In the genomic region with DNA sequence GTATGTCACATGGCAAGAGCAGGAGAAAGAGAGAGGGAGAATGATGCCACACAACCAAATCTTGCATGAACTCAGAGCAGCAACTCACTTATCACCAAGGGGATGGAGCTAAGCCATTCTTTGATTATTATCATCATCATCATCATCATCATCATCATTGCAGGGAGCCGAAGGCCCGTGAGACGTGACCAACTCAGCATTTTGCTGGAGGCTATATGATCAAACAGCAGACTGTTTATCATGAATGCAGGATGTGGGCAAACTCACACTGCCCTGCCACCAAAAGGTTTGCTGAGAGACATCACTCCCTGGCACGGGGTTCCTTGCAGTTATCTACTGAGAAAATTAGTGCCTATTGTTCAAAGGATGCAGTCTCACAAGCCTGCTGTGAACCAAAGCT, we compare ENCODE assay signal across 20 cellular contexts. TPM values are rescaled to one million over a fixed set of nuclear protein-coding genes. Genes with fewer than 3 reads are reported as not detected.
A peak's percentile ranks its signal among the peaks of the same experiment; 100 is the strongest.
DNase-seq lines count a peak whose midpoint lies in the region; ATAC-seq, FAIRE-seq and TF ChIP-seq lines count a peak whose summit lies in the region.
"Had no signal": no experiment of that assay in that cellular context is flagged by ENCODE, and none has a peak within 500 bp of the region (broad histone marks: within the 10 kb centered on the region; RNA-seq: fewer than 3 reads in every experiment).

No MANE protein-coding gene starts in this region.

- WGBS in thyroid gland, 2 donors = 61 to 69% methylated on average over 4 of the region's 4 CpGs

- no peak for TF ChIP-seq CTCF in CD4-positive, alpha-beta T cell (IDR thresholded peaks at IDR 0.05)
- no peak for TF ChIP-seq CTCF in CD8-positive, alpha-beta T cell (IDR thresholded peaks at IDR 0.05)
- no peak for TF ChIP-seq CTCF in thyroid gland (IDR thresholded peaks at IDR 0.05)

- no peaks in the 10 kb centered on the region for H3K9me3 ChIP-seq in CD4-positive, alpha-beta T cell (ENCODE audit: control insufficient read depth, low read length)
- no peaks in the 10 kb centered on the region for H3K9me3 ChIP-seq in CD8-positive, alpha-beta T cell (ENCODE audit: low read length)
- H3K9me3 ChIP-seq in thyroid gland = no peaks in the 10 kb centered on the region
- H3K9me3 ChIP-seq: heart left ventricle had no signal

- no peaks in the 10 kb centered on the region for H3K36me3 Mint-ChIP-seq in CD4-positive, alpha-beta T cell (ENCODE audit: low read depth)
- H3K36me3 Mint-ChIP-seq in CD8-positive, alpha-beta T cell = no peaks in the 10 kb centered on the region
- no peaks in the 10 kb centered on the region for H3K36me3 Mint-ChIP-seq in activated naive CD8-positive, alpha-beta T cell treated with anti-CD3 and anti-CD28 coated beads for 36 hours
- H3K36me3 Mint-ChIP-seq: memory B cell had no signal

- H3K27me3 ChIP-seq in CD4-positive, alpha-beta T cell (ENCODE audit: control insufficient read depth, insufficient read depth, low read length) = no peaks in the 10 kb centered on the region
- no peaks in the 10 kb centered on the region for H3K27me3 ChIP-seq in CD8-positive, alpha-beta T cell (ENCODE audit: insufficient read depth, low read length)
- H3K27me3 ChIP-seq in thyroid gland = no peaks in the 10 kb centered on the region
- H3K27me3 ChIP-seq: brain microvascular endothelial cell had no signal

- peaks cover 14% of the 10 kb centered on the region for H3K4me1 Mint-ChIP-seq in CD4-positive, alpha-beta T cell (ENCODE audit: low read depth)
- peaks cover 16% of the 10 kb centered on the region for H3K4me1 Mint-ChIP-seq in CD8-positive, alpha-beta T cell (ENCODE audit: low read depth)
- H3K4me1 Mint-ChIP-seq in activated naive CD8-positive, alpha-beta T cell treated with anti-CD3 and anti-CD28 coated beads for 36 hours = peaks cover 13% of the 10 kb centered on the region
- H3K4me1 Mint-ChIP-seq: memory B cell had no signal

- H3K27ac Mint-ChIP-seq in CD4-positive, alpha-beta T cell = peak overlapping the region; percentile 61
- peak overlapping the region; percentile 63 for H3K27ac Mint-ChIP-seq in CD8-positive, alpha-beta T cell
- H3K27ac Mint-ChIP-seq in activated naive CD8-positive, alpha-beta T cell treated with anti-CD3 and anti-CD28 coated beads for 36 hours = peak overlapping the region; percentile 5
- H3K27ac Mint-ChIP-seq: activated T-helper 2 cell treated with anti-CD3 and anti-CD28 coated beads, Interferon-gamma antibody, Interleukin-2, Interleukin-4, amounts not matched to agents 10 μg/mL and 5 μg/mL and 100 μg/mL, durations not matched to agents 14 hours and 24 hours and 36 hours; memory B cell; stimulated activated naive CD8-positive, alpha-beta T cell treated with anti-CD3 and anti-CD28 coated beads, Interleukin-15, Interleukin-2, amounts not matched to agents 100 ng/mL and 50 ng/mL, for 24 hours had no signal

- peak in 4 of 10 experiments; percentile 5 to 32 (median 17) for DNase-seq in CD4-positive, alpha-beta T cell
- DNase-seq in CD8-positive, alpha-beta T cell = peak in 5 of 7 experiments; percentile 9 to 58 (median 24)
- DNase-seq in NCI-H69 (lab: John Stamatoyannopoulos, UW) (peak; percentile 90), thyroid gland (no peak), H54 (ENCODE audit: insufficient read length, low spot score) (no peak)
- no peak for DNase-seq in activated naive CD8-positive, alpha-beta T cell treated with anti-CD3 and anti-CD28 coated beads for 36 hours
- DNase-seq in activated CD8-positive, alpha-beta memory T cell treated with anti-CD3 and anti-CD28 coated beads, Interleukin-2, amount 50 U/mL, for 48 hours = no peak
- DNase-seq: activated CD4-positive, alpha-beta T cell treated with anti-CD3 and anti-CD28 coated beads, Interleukin-2, amount 50 U/mL, for 1 hour; brain microvascular endothelial cell; DMS153; heart left ventricle; KG1; NCI-H1105 treated with DMSO at 0.1 percent for 48 hours; NCI-H446; stimulated activated CD4-positive, alpha-beta T cell treated with anti-CD3 and anti-CD28 coated beads, Interleukin-12 subunit alpha, Interleukin-12 subunit beta, amount 100 ng/mL, for 4 hours had no signal

- H3K4me3 ChIP-seq in CD8-positive, alpha-beta T cell (ENCODE audit: low read depth, low read length) = no peak overlapping the region
- H3K4me3 ChIP-seq in thyroid gland (replicated peaks in 1 of 3) = no peak overlapping the region
- H3K4me3 ChIP-seq: heart left ventricle had no signal

- no peak overlapping the region for H3K4me3 Mint-ChIP-seq in CD4-positive, alpha-beta T cell
- H3K4me3 Mint-ChIP-seq in CD8-positive, alpha-beta T cell = no peak overlapping the region
- no peak overlapping the region for H3K4me3 Mint-ChIP-seq in activated naive CD8-positive, alpha-beta T cell treated with anti-CD3 and anti-CD28 coated beads for 36 hours
- H3K4me3 Mint-ChIP-seq: memory B cell; stimulated activated naive CD8-positive, alpha-beta T cell treated with anti-CD3 and anti-CD28 coated beads, Interleukin-15, Interleukin-2, amounts not matched to agents 100 ng/mL and 50 ng/mL, for 24 hours had no signal

- POLR2A ChIA-PET in CD4-positive, alpha-beta T cell (lab: Charles Lee) = interaction anchor here (0.6 to 1.5 kb wide), 2 partner anchors 9 to 45 kb away, joined by 3 to 6 read pairs; partner anchors contain the start of gene ZNF169
- POLR2A ChIA-PET in CD8-positive, alpha-beta T cell (lab: Charles Lee) = interaction anchor here (0.7 kb wide), 1 partner anchor 18 kb away, joined by 4 read pairs; no protein-coding TSS in a partner anchor

- no peaks in the 10 kb centered on the region for H3K9me3 Mint-ChIP-seq in CD4-positive, alpha-beta T cell
- no peaks in the 10 kb centered on the region for H3K9me3 Mint-ChIP-seq in CD8-positive, alpha-beta T cell
- H3K9me3 Mint-ChIP-seq in activated naive CD8-positive, alpha-beta T cell treated with anti-CD3 and anti-CD28 coated beads for 36 hours = no peaks in the 10 kb centered on the region
- H3K9me3 Mint-ChIP-seq: activated T-helper 2 cell treated with anti-CD3 and anti-CD28 coated beads, Interferon-gamma antibody, Interleukin-2, Interleukin-4, amounts not matched to agents 10 μg/mL and 5 μg/mL and 100 μg/mL, durations not matched to agents 14 hours and 24 hours and 36 hours; memory B cell; stimulated activated naive CD8-positive, alpha-beta T cell treated with anti-CD3 and anti-CD28 coated beads, Interleukin-15, Interleukin-2, amounts not matched to agents 100 ng/mL and 50 ng/mL, for 24 hours had no signal

- H3K4me1 ChIP-seq in CD8-positive, alpha-beta T cell (ENCODE audit: insufficient read depth, low read length) = peaks cover 13% of the 10 kb centered on the region
- H3K4me1 ChIP-seq in thyroid gland = no peaks in the 10 kb centered on the region
- H3K4me1 ChIP-seq: heart left ventricle had no signal

- no peaks in the 10 kb centered on the region for H3K36me3 ChIP-seq in CD8-positive, alpha-beta T cell (ENCODE audit: insufficient read depth, low read length)
- H3K36me3 ChIP-seq in thyroid gland = no peaks in the 10 kb centered on the region
- H3K36me3 ChIP-seq: brain microvascular endothelial cell, heart left ventricle had no signal

- no peaks in the 10 kb centered on the region for H3K27me3 Mint-ChIP-seq in CD4-positive, alpha-beta T cell
- H3K27me3 Mint-ChIP-seq in CD8-positive, alpha-beta T cell (ENCODE audit: low read depth) = peaks cover 2% of the 10 kb centered on the region
- no peaks in the 10 kb centered on the region for H3K27me3 Mint-ChIP-seq in activated naive CD8-positive, alpha-beta T cell treated with anti-CD3 and anti-CD28 coated beads for 36 hours
- H3K27me3 Mint-ChIP-seq: stimulated activated naive CD8-positive, alpha-beta T cell treated with anti-CD3 and anti-CD28 coated beads, Interleukin-15, Interleukin-2, amounts not matched to agents 100 ng/mL and 50 ng/mL, for 24 hours had no signal

- intact Hi-C loops in CD4-positive, alpha-beta T cell (cut with DNase I, micrococcal nuclease) = loop anchor here in 1 of 2 experiments (10.0 kb wide), 2 partner anchors 474 to 1956 kb away; partner anchors contain the start of genes AOPEP and IARS1
- intact Hi-C loops in CD8-positive, alpha-beta T cell (cut with DNase I, micrococcal nuclease) = loop anchor here in 1 of 2 experiments (10.0 kb wide), 1 partner anchor 676 kb away; the partner anchor contains the start of gene PHF2
- intact Hi-C loops in thyroid gland (cut with DNase I) = no loop called here

- FAIRE-seq in H54 (lab: Jason Lieb, UNC) = no peak
- FAIRE-seq: islet of Langerhans had no signal

- TF ChIP-seq POLR2A in thyroid gland (IDR thresholded peaks at IDR 0.05) (no peak), H54 (IDR thresholded peaks at IDR 0.05; ENCODE audit: low read depth, low read length) (no peak)

- no peak overlapping the region for H3K27ac ChIP-seq in CD4-positive, alpha-beta T cell (ENCODE audit: low read depth, low read length)
- no peak overlapping the region for H3K27ac ChIP-seq in CD8-positive, alpha-beta T cell (ENCODE audit: low read depth, low read length)
- no peak overlapping the region for H3K27ac ChIP-seq in thyroid gland
- H3K27ac ChIP-seq: brain microvascular endothelial cell, heart left ventricle had no signal

- peak; percentile 73 for ATAC-seq in CD4-positive, alpha-beta T cell (ENCODE audit: poor library complexity)
- ATAC-seq in CD8-positive, alpha-beta T cell = peak; percentile 68
- ATAC-seq in GM21737 (IDR thresholded peaks at IDR 0.05; ENCODE audit: unreplicated experiment) = no peak
- ATAC-seq: heart left ventricle had no signal

- CTCF ChIA-PET in CD4-positive, alpha-beta T cell (lab: Charles Lee) = no interaction called here
- CTCF ChIA-PET in CD8-positive, alpha-beta T cell (lab: Charles Lee) = no interaction called here

RNA-seq across cellular contexts. Expression of gene ZNF169, which starts 8.6 kb away (rescaled TPM):
- total RNA-seq in CD4-positive, alpha-beta T cell = 1 to 10 TPM; 3.5 to 5.1 TPM
- total RNA-seq in CD8-positive, alpha-beta T cell = 1 to 10 TPM; 3.3 to 6.4 TPM
- total RNA-seq in activated naive CD8-positive, alpha-beta T cell treated with anti-CD3 and anti-CD28 coated beads for 36 hours = 1 to 10 TPM; 4.2 to 5.0 TPM
- total RNA-seq in thyroid gland = 10 to 100 TPM in 3 of 4 donors, 1 to 10 TPM in 1; 8.9 to 27.3 (median 13.8) TPM

Comparison
In these comparisons a context has a peak if more than half of its experiments do, and no peak if none do; other contexts are left out.
1. DNase-seq: peak in CD8-positive, alpha-beta T cell (5 of 7) and NCI-H69 (single experiment); none in activated naive CD8-positive, alpha-beta T cell treated with anti-CD3 and anti-CD28 coated beads for 36 hours (single experiment), thyroid gland (0 of 2), activated CD8-positive, alpha-beta memory T cell treated with anti-CD3 and anti-CD28 coated beads, Interleukin-2, amount 50 U/mL, for 48 hours (single experiment) and H54 (single experiment).
2. H3K27ac Mint-ChIP-seq: peak in every context shown above with its lines; median percentile 63 in CD8-positive, alpha-beta T cell; 61 in CD4-positive, alpha-beta T cell; 5 in activated naive CD8-positive, alpha-beta T cell treated with anti-CD3 and anti-CD28 coated beads for 36 hours.